Comparison of ENCODE assay signal across 19 cellular contexts in the genomic region with DNA sequence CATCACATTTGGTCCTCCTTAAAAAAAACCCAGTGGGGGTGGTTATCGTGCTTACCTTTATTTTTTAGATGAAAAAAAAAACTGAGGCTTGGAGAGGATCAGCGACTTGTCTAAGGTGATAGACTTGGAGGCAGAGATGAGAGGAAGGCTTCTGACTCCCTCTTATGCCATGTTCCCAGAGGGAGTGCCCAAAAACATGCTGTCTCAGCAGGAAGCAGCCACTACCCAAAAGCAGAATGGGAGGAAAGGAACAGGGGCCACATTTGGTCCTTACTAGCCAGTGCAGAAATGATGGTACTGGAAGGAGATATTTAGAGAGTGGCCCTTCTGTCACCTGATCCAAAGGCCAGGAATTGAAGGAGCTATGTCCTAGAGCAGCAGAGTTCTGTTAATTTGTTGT.
A peak's percentile ranks its signal among the peaks of the same experiment; 100 is the strongest.
DNase-seq lines count a peak whose midpoint lies in the region; ATAC-seq and TF ChIP-seq lines count a peak whose summit lies in the region.
"Had no signal": no experiment of that assay in that cellular context is flagged by ENCODE, and none has a peak within 500 bp of the region (broad histone marks: within the 10 kb centered on the region; RNA-seq: fewer than 3 reads in every experiment).

No MANE protein-coding gene starts in this region.

- POLR2A ChIA-PET in CD8-positive, alpha-beta T cell (lab: Charles Lee), result interaction anchor here (0.6 to 1.9 kb wide), 5 partner anchors 9 to 969 kb away, joined by 3 to 11 read pairs (median 4); no protein-coding TSS in a partner anchor

- no peaks in the 10 kb centered on the region for H3K36me3 Mint-ChIP-seq in CD8-positive, alpha-beta T cell
- H3K36me3 Mint-ChIP-seq in T-helper 17 cell (ENCODE audit: low read depth), result no peaks in the 10 kb centered on the region
- no peaks in the 10 kb centered on the region for H3K36me3 Mint-ChIP-seq in immature natural killer cell

- in situ Hi-C loops in brain microvascular endothelial cell (cut with HindIII; ENCODE audit: low pct_ligation_motif_present, low sequenced_read_pairs), result no loop called here

- H3K4me3 ChIP-seq in BLaER1 treated with 17β-estradiol and CSF1 and Interleukin-3, amounts not matched to agents 10 nM and 100 nM, result peak overlapping the region in 2 of 10 experiments; percentile 2 to 13; a peak in 2 of 20 replicates
- H3K4me3 ChIP-seq in CD8-positive, alpha-beta T cell (ENCODE audit: low read depth, low read length), result peak overlapping the region; percentile 31
- no peak overlapping the region for H3K4me3 ChIP-seq in brain microvascular endothelial cell (ENCODE audit: low read depth, low read length)
- H3K4me3 ChIP-seq: heart left ventricle, lung, SJSA1, testis had no signal

- H3K9me3 Mint-ChIP-seq in CD8-positive, alpha-beta T cell, result no peaks in the 10 kb centered on the region
- no peaks in the 10 kb centered on the region for H3K9me3 Mint-ChIP-seq in immature natural killer cell

- DNase-seq in CD8-positive, alpha-beta T cell, result no peak
- DNase-seq in T-helper 17 cell (no peak), immature natural killer cell (no peak), NCI-H2227 (lab: John Stamatoyannopoulos, UW; ENCODE audit: unreplicated experiment) (no peak), brain microvascular endothelial cell (no peak)
- DNase-seq: activated CD4-positive, alpha-beta T cell treated with anti-CD3 and anti-CD28 coated beads for 4 hours; anterior cingulate cortex; BE2C; heart left ventricle; NCI-H1436; NCI-H774; posterior cingulate gyrus; stimulated activated CD4-positive, alpha-beta T cell treated with anti-CD3 and anti-CD28 coated beads, Interleukin-4, amount 100 ng/mL, for 1 hour; T1000; testis had no signal

- no peaks in the 10 kb centered on the region for H3K36me3 ChIP-seq in BLaER1 treated with 17β-estradiol and CSF1 and Interleukin-3, amounts not matched to agents 10 nM and 100 nM
- no peaks in the 10 kb centered on the region for H3K36me3 ChIP-seq in CD8-positive, alpha-beta T cell (ENCODE audit: insufficient read depth, low read length)
- H3K36me3 ChIP-seq in brain microvascular endothelial cell (replicated peaks), result no peaks in the 10 kb centered on the region
- H3K36me3 ChIP-seq: BE2C, heart left ventricle, SJSA1 had no signal

- intact Hi-C loops in CD8-positive, alpha-beta T cell (cut with DNase I, micrococcal nuclease), result loop anchor here in 1 of 2 experiments (1.0 kb wide), 1 partner anchor 8 kb away; no protein-coding TSS in a partner anchor

- H3K9ac ChIP-seq in BLaER1 treated with 17β-estradiol and CSF1 and Interleukin-3, amounts not matched to agents 10 nM and 100 nM, result no peak overlapping the region

- peak; percentile 18 for ATAC-seq in CD8-positive, alpha-beta T cell
- ATAC-seq in T-helper 17 cell, result no peak
- no peak for ATAC-seq in GM18907 (IDR thresholded peaks at IDR 0.05; ENCODE audit: unreplicated experiment)
- ATAC-seq: heart left ventricle had no signal

- H3K4me3 Mint-ChIP-seq in CD8-positive, alpha-beta T cell, result peak overlapping the region; percentile 71
- H3K4me3 Mint-ChIP-seq in T-helper 17 cell (peak overlapping the region; percentile 75), immature natural killer cell (peak overlapping the region; percentile 77 to 88 (median 82))

- H4K20me1 ChIP-seq in BLaER1 treated with 17β-estradiol and CSF1 and Interleukin-3, amounts not matched to agents 10 nM and 100 nM, result no peaks in the 10 kb centered on the region

- H3K9me3 ChIP-seq in BLaER1 treated with 17β-estradiol and CSF1 and Interleukin-3, amounts not matched to agents 10 nM and 100 nM (replicated peaks in 1 of 11), result no peaks in the 10 kb centered on the region
- no peaks in the 10 kb centered on the region for H3K9me3 ChIP-seq in CD8-positive, alpha-beta T cell (ENCODE audit: low read length)
- no peaks in the 10 kb centered on the region for H3K9me3 ChIP-seq in T-helper 17 cell (ENCODE audit: control insufficient read depth, low read length, poor library complexity, severe bottlenecking)
- H3K9me3 ChIP-seq: BE2C, heart left ventricle, SJSA1, testis had no signal

- peak overlapping the region; percentile 56 to 91 (median 82) for H3K4me2 ChIP-seq in BLaER1 treated with 17β-estradiol and CSF1 and Interleukin-3, amounts not matched to agents 10 nM and 100 nM

- peaks cover 60% of the 10 kb centered on the region for H3K4me1 Mint-ChIP-seq in CD8-positive, alpha-beta T cell (ENCODE audit: low read depth)
- H3K4me1 Mint-ChIP-seq in T-helper 17 cell (peaks cover 25% of the 10 kb centered on the region), immature natural killer cell (peaks cover 38 to 49% of the 10 kb centered on the region in 2 donors)

- H3K27ac ChIP-seq in BLaER1 treated with 17β-estradiol and CSF1 and Interleukin-3, amounts not matched to agents 10 nM and 100 nM, result no peak overlapping the region
- peak overlapping the region; percentile 14 for H3K27ac ChIP-seq in CD8-positive, alpha-beta T cell (ENCODE audit: low read depth, low read length)
- H3K27ac ChIP-seq in brain microvascular endothelial cell, result no peak overlapping the region
- H3K27ac ChIP-seq: SJSA1, testis had no signal

- no peaks in the 10 kb centered on the region for H3K27me3 Mint-ChIP-seq in CD8-positive, alpha-beta T cell (ENCODE audit: low read depth)
- no peaks in the 10 kb centered on the region for H3K27me3 Mint-ChIP-seq in T-helper 17 cell
- peaks cover 0 to 2% (median 2%) of the 10 kb centered on the region in 3 donors for H3K27me3 Mint-ChIP-seq in immature natural killer cell (ENCODE audit: low read depth in 3 of 3)

- TF ChIP-seq CTCF in CD8-positive, alpha-beta T cell (IDR thresholded peaks at IDR 0.05), result no peak
- TF ChIP-seq CTCF in brain microvascular endothelial cell (IDR thresholded peaks at IDR 0.05; ENCODE audit: low read depth, low read length, missing control alignments), result no peak

- peak overlapping the region; percentile 89 for H3K27ac Mint-ChIP-seq in CD8-positive, alpha-beta T cell
- H3K27ac Mint-ChIP-seq in T-helper 17 cell (peak overlapping the region; percentile 81), immature natural killer cell (peak overlapping the region; percentile 59 to 93 (median 82))

- H3K27me3 ChIP-seq in BLaER1 treated with 17β-estradiol and CSF1 and Interleukin-3, amounts not matched to agents 10 nM and 100 nM, result no peaks in the 10 kb centered on the region
- no peaks in the 10 kb centered on the region for H3K27me3 ChIP-seq in CD8-positive, alpha-beta T cell (ENCODE audit: insufficient read depth, low read length)
- H3K27me3 ChIP-seq in brain microvascular endothelial cell (replicated peaks), result no peaks in the 10 kb centered on the region
- H3K27me3 ChIP-seq: BE2C, heart left ventricle, SJSA1, testis had no signal

- CTCF ChIA-PET in CD8-positive, alpha-beta T cell (lab: Charles Lee), result interaction anchor here (2.5 kb wide), 1 partner anchor 13 kb away, joined by 7 read pairs; no protein-coding TSS in a partner anchor

- H3K4me1 ChIP-seq in BLaER1 treated with 17β-estradiol and CSF1 and Interleukin-3, amounts not matched to agents 10 nM and 100 nM, result peaks cover 26 to 37% (median 30%) of the 10 kb centered on the region in 10 experiments
- peaks cover 48% of the 10 kb centered on the region for H3K4me1 ChIP-seq in CD8-positive, alpha-beta T cell (ENCODE audit: insufficient read depth, low read length)
- H3K4me1 ChIP-seq: SJSA1 had no signal
